24 cellular contexts compared by ENCODE assay signal in the genomic region with DNA sequence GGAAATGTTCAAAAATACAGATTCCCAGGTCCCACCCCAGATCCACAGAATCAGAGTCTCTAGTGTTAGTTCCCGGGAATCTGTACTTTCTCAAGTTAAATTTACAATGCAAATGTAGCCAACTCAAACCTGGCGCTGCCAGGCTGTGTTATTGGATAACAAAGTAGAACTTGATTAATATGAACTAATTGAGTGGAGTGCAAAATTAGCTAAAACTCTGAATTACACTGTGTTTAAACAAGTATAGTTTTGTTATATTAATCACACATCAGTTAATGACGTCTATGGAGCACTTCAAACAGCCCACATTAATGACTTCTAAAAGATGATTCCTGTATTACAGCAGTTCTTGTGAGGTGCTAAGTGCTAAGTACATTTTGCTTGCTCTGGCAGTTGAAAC. TPM values are rescaled to one million over a fixed set of nuclear protein-coding genes. Genes with fewer than 3 reads are reported as not detected.
DNase-seq lines count a peak whose midpoint lies in the region; ATAC-seq and TF ChIP-seq lines count a peak whose summit lies in the region.
"Had no signal": no experiment of that assay in that cellular context is flagged by ENCODE, and none has a peak within 500 bp of the region (broad histone marks: within the 10 kb centered on the region; RNA-seq: fewer than 3 reads in every experiment).

No MANE protein-coding gene starts in this region.

- CTCF ChIA-PET in activated CD4-positive, alpha-beta T cell treated with anti-CD3 and anti-CD28 coated beads for 36 hours (lab: Charles Lee): interaction anchor here (0.6 to 2.0 kb wide), 7 partner anchors 8 to 274 kb away, joined by 3 to 7 read pairs (median 3); partner anchors contain the start of gene ITK
- CTCF ChIA-PET in activated CD8-positive, alpha-beta T cell treated with anti-CD3 and anti-CD28 coated beads for 36 hours (lab: Charles Lee): interaction anchor here (0.9 to 1.9 kb wide), 3 partner anchors 21 to 94 kb away, joined by 3 to 4 read pairs (median 4); no protein-coding TSS in a partner anchor

- peaks cover 71% of the 10 kb centered on the region for H3K4me1 Mint-ChIP-seq in activated CD4-positive, alpha-beta T cell treated with anti-CD3 and anti-CD28 coated beads for 36 hours
- H3K4me1 Mint-ChIP-seq in CD4-positive, CD25-positive, alpha-beta regulatory T cell: peaks cover 14 to 72% (median 53%) of the 10 kb centered on the region in 4 donors
- peaks cover 75% of the 10 kb centered on the region for H3K4me1 Mint-ChIP-seq in activated CD8-positive, alpha-beta T cell treated with anti-CD3 and anti-CD28 coated beads for 36 hours (ENCODE audit: low read depth)
- peaks cover 30% of the 10 kb centered on the region for H3K4me1 Mint-ChIP-seq in central memory CD8-positive, alpha-beta T cell

- H3K4me1 ChIP-seq in CD4-positive, CD25-positive, alpha-beta regulatory T cell (ENCODE audit: control insufficient read depth, insufficient read depth, low read length, poor library complexity, severe bottlenecking): peaks cover 22% of the 10 kb centered on the region
- no peaks in the 10 kb centered on the region for H3K4me1 ChIP-seq in testis
- H3K4me1 ChIP-seq: ascending aorta, prostate gland, sigmoid colon had no signal

- H3K4me3 Mint-ChIP-seq in activated CD4-positive, alpha-beta T cell treated with anti-CD3 and anti-CD28 coated beads for 36 hours: no peak overlapping the region
- H3K4me3 Mint-ChIP-seq in CD4-positive, CD25-positive, alpha-beta regulatory T cell: peak overlapping the region in 2 of 4 donors; percentile 17 to 63
- no peak overlapping the region for H3K4me3 Mint-ChIP-seq in activated CD8-positive, alpha-beta T cell treated with anti-CD3 and anti-CD28 coated beads for 36 hours
- H3K4me3 Mint-ChIP-seq in central memory CD8-positive, alpha-beta T cell: no peak overlapping the region
- H3K4me3 Mint-ChIP-seq: T-helper 2 cell treated with Interferon-gamma antibody and Interleukin-4, amounts not matched to agents 5 μg/mL and 100 μg/mL, for 36 hours; type B pancreatic cell had no signal

- peaks cover 98% of the 10 kb centered on the region for H3K36me3 ChIP-seq in CD4-positive, CD25-positive, alpha-beta regulatory T cell (ENCODE audit: control insufficient read depth, insufficient read depth, low read length)
- no peaks in the 10 kb centered on the region for H3K36me3 ChIP-seq in testis (ENCODE audit: low read depth, missing control alignments)
- H3K36me3 ChIP-seq: ascending aorta, prostate gland, sigmoid colon had no signal

- 84 to 92% methylated on average over 3 of the region's 3 CpGs for WGBS in testis, 2 donors

- H3K27me3 ChIP-seq in CD4-positive, CD25-positive, alpha-beta regulatory T cell (ENCODE audit: control insufficient read depth, insufficient read depth, low read length): no peaks in the 10 kb centered on the region
- no peaks in the 10 kb centered on the region for H3K27me3 ChIP-seq in testis
- H3K27me3 ChIP-seq: ascending aorta, sigmoid colon had no signal

- H3K27ac ChIP-seq in CD4-positive, CD25-positive, alpha-beta regulatory T cell (ENCODE audit: insufficient read depth, low read length, poor library complexity, severe bottlenecking): peak overlapping the region; percentile 78
- H3K27ac ChIP-seq in testis: no peak overlapping the region
- H3K27ac ChIP-seq in substantia nigra (ENCODE audit: low read depth, low read length, poor library complexity, severe bottlenecking): no peak overlapping the region
- H3K27ac ChIP-seq: ascending aorta, prostate gland, sigmoid colon had no signal

- peak; percentile 9 for DNase-seq in activated CD4-positive, alpha-beta T cell treated with anti-CD3 and anti-CD28 coated beads for 36 hours
- no peak for DNase-seq in activated CD4-positive, alpha-beta T cell treated with anti-CD3 and anti-CD28 coated beads, Interleukin-2, amount 50 U/mL, for 4 hours
- peak in 1 of 3 donors; percentile 73 for DNase-seq in CD4-positive, CD25-positive, alpha-beta regulatory T cell
- DNase-seq in activated CD8-positive, alpha-beta T cell treated with anti-CD3 and anti-CD28 coated beads for 36 hours: no peak
- peak in 1 of 2 donors; percentile 22 for DNase-seq in central memory CD8-positive, alpha-beta T cell (ENCODE audit: low spot score in 2 of 2)
- no peak for DNase-seq in testis
- no peak for DNase-seq in substantia nigra (lab: John Stamatoyannopoulos, UW)
- DNase-seq in mesenteric fat pad (ENCODE audit: low spot score): no peak
- DNase-seq: 8988T, GDM1, mammary epithelial cell, NCI-H1105, NCI-H2029 treated with DMSO at 0.1 percent for 48 hours, NCI-H345, sigmoid colon had no signal

- no peaks in the 10 kb centered on the region for H3K9me3 Mint-ChIP-seq in activated CD4-positive, alpha-beta T cell treated with anti-CD3 and anti-CD28 coated beads for 36 hours (ENCODE audit: low read depth)
- no peaks in the 10 kb centered on the region for H3K9me3 Mint-ChIP-seq in CD4-positive, CD25-positive, alpha-beta regulatory T cell
- H3K9me3 Mint-ChIP-seq in activated CD8-positive, alpha-beta T cell treated with anti-CD3 and anti-CD28 coated beads for 36 hours: no peaks in the 10 kb centered on the region
- H3K9me3 Mint-ChIP-seq in central memory CD8-positive, alpha-beta T cell: no peaks in the 10 kb centered on the region
- H3K9me3 Mint-ChIP-seq: T-helper 2 cell treated with Interferon-gamma antibody and Interleukin-4, amounts not matched to agents 5 μg/mL and 100 μg/mL, for 36 hours; type B pancreatic cell had no signal

- peak; percentile 52 for ATAC-seq in activated CD4-positive, alpha-beta T cell treated with anti-CD3 and anti-CD28 coated beads for 36 hours
- ATAC-seq in CD4-positive, CD25-positive, alpha-beta regulatory T cell (ENCODE audit: low read depth in 2 of 2): peak; percentile 94 to 96
- peak; percentile 58 for ATAC-seq in activated CD8-positive, alpha-beta T cell treated with anti-CD3 and anti-CD28 coated beads for 36 hours
- ATAC-seq in central memory CD8-positive, alpha-beta T cell (replicated peaks; ENCODE audit: extremely low read depth, poor library complexity, severe bottlenecking): peak; percentile 96
- ATAC-seq: HCT116, SK-N-SH treated with all-trans-retinoic acid at 6 μM for 48 hours had no signal

- peak overlapping the region; percentile 85 for H3K27ac Mint-ChIP-seq in activated CD4-positive, alpha-beta T cell treated with anti-CD3 and anti-CD28 coated beads for 36 hours
- peak overlapping the region; percentile 74 to 90 (median 89) for H3K27ac Mint-ChIP-seq in CD4-positive, CD25-positive, alpha-beta regulatory T cell
- H3K27ac Mint-ChIP-seq in activated CD8-positive, alpha-beta T cell treated with anti-CD3 and anti-CD28 coated beads for 36 hours: peak overlapping the region; percentile 89
- H3K27ac Mint-ChIP-seq in central memory CD8-positive, alpha-beta T cell (ENCODE audit: low read depth): peak overlapping the region; percentile 54
- H3K27ac Mint-ChIP-seq: T-helper 2 cell treated with Interferon-gamma antibody and Interleukin-4, amounts not matched to agents 5 μg/mL and 100 μg/mL, for 36 hours; type B pancreatic cell had no signal

- no peaks in the 10 kb centered on the region for H3K27me3 Mint-ChIP-seq in activated CD4-positive, alpha-beta T cell treated with anti-CD3 and anti-CD28 coated beads for 36 hours
- no peaks in the 10 kb centered on the region for H3K27me3 Mint-ChIP-seq in CD4-positive, CD25-positive, alpha-beta regulatory T cell
- H3K27me3 Mint-ChIP-seq in activated CD8-positive, alpha-beta T cell treated with anti-CD3 and anti-CD28 coated beads for 36 hours: no peaks in the 10 kb centered on the region
- no peaks in the 10 kb centered on the region for H3K27me3 Mint-ChIP-seq in central memory CD8-positive, alpha-beta T cell
- H3K27me3 Mint-ChIP-seq: type B pancreatic cell had no signal

- no peak for TF ChIP-seq CTCF in activated CD8-positive, alpha-beta T cell treated with anti-CD3 and anti-CD28 coated beads for 36 hours (IDR thresholded peaks at IDR 0.05)
- TF ChIP-seq CTCF in testis (IDR thresholded peaks at IDR 0.05): no peak

- no peak overlapping the region for H3K4me3 ChIP-seq in CD4-positive, CD25-positive, alpha-beta regulatory T cell (ENCODE audit: low read depth, low read length)
- H3K4me3 ChIP-seq in testis: no peak overlapping the region
- H3K4me3 ChIP-seq: ascending aorta, prostate gland, sigmoid colon had no signal

- H3K9me3 ChIP-seq in CD4-positive, CD25-positive, alpha-beta regulatory T cell (ENCODE audit: control insufficient read depth in 2 of 2, low read length in 2 of 2): no peaks in the 10 kb centered on the region
- H3K9me3 ChIP-seq in testis: no peaks in the 10 kb centered on the region
- H3K9me3 ChIP-seq: ascending aorta, prostate gland, sigmoid colon had no signal

- TF ChIP-seq POLR2A in testis (IDR thresholded peaks at IDR 0.05): no peak

- POLR2A ChIA-PET in activated CD4-positive, alpha-beta T cell treated with anti-CD3 and anti-CD28 coated beads for 36 hours (lab: Charles Lee): interaction anchor here (0.7 to 1.1 kb wide), 2 partner anchors 14 to 16 kb away, joined by 3 read pairs; no protein-coding TSS in a partner anchor
- POLR2A ChIA-PET in activated CD8-positive, alpha-beta T cell treated with anti-CD3 and anti-CD28 coated beads for 36 hours (lab: Charles Lee): interaction anchor here (0.8 to 1.9 kb wide), 7 partner anchors 13 to 49 kb away, joined by 3 to 13 read pairs (median 5); no protein-coding TSS in a partner anchor

- intact Hi-C loops in activated CD4-positive, alpha-beta T cell treated with anti-CD3 and anti-CD28 coated beads for 36 hours (cut with DNase I, micrococcal nuclease): loop anchor here in 1 of 2 experiments (1.0 kb wide), 1 partner anchor 11 kb away; no protein-coding TSS in a partner anchor
- intact Hi-C loops in activated CD8-positive, alpha-beta T cell treated with anti-CD3 and anti-CD28 coated beads for 36 hours (cut with micrococcal nuclease): no loop called here
- intact Hi-C loops in testis (cut with DNase I; ENCODE audit: low total_unique reads): no loop called here

- H3K36me3 Mint-ChIP-seq in activated CD4-positive, alpha-beta T cell treated with anti-CD3 and anti-CD28 coated beads for 36 hours (ENCODE audit: low read depth): peaks cover 85% of the 10 kb centered on the region
- H3K36me3 Mint-ChIP-seq in CD4-positive, CD25-positive, alpha-beta regulatory T cell: peaks cover 55% of the 10 kb centered on the region
- peaks cover 81% of the 10 kb centered on the region for H3K36me3 Mint-ChIP-seq in activated CD8-positive, alpha-beta T cell treated with anti-CD3 and anti-CD28 coated beads for 36 hours (ENCODE audit: low read depth)
- H3K36me3 Mint-ChIP-seq in central memory CD8-positive, alpha-beta T cell (ENCODE audit: insufficient read depth): peaks cover 75% of the 10 kb centered on the region
- H3K36me3 Mint-ChIP-seq: type B pancreatic cell had no signal

RNA-seq across cellular contexts. Expression of gene CYFIP2, which starts 32.4 kb away (rescaled TPM):
- 100 to 1,000 TPM; 277 to 526 TPM for total RNA-seq in activated CD4-positive, alpha-beta T cell treated with anti-CD3 and anti-CD28 coated beads for 36 hours
- 357 TPM for total RNA-seq in CD4-positive, CD25-positive, alpha-beta regulatory T cell
- 100 to 1,000 TPM; 332 to 383 (median 360) TPM for polyA plus RNA-seq in CD4-positive, CD25-positive, alpha-beta regulatory T cell
- 100 to 1,000 TPM; 350 to 351 TPM for total RNA-seq in activated CD8-positive, alpha-beta T cell treated with anti-CD3 and anti-CD28 coated beads for 36 hours
- 10 to 100 TPM; 32.1 to 41.4 TPM for total RNA-seq in testis
- 21.7 TPM for polyA plus RNA-seq in testis (ENCODE audit: insufficient read depth, low read depth, low replicate concordance)
- 7.3 TPM for total RNA-seq in mesenteric fat pad

RNA-seq across cellular contexts. Expression of gene ITK, which starts 52.9 kb away (rescaled TPM):
- 100 to 1,000 TPM; 208 to 249 TPM for total RNA-seq in activated CD4-positive, alpha-beta T cell treated with anti-CD3 and anti-CD28 coated beads for 36 hours
- 550 TPM for total RNA-seq in CD4-positive, CD25-positive, alpha-beta regulatory T cell
- polyA plus RNA-seq in CD4-positive, CD25-positive, alpha-beta regulatory T cell: 100 to 1,000 TPM; 146 to 222 (median 169) TPM
- 100 to 1,000 TPM; 229 to 236 TPM for total RNA-seq in activated CD8-positive, alpha-beta T cell treated with anti-CD3 and anti-CD28 coated beads for 36 hours
- total RNA-seq in testis: 1 to 10 TPM in 1 of 2 donors, under 1 TPM in 1; 0.93 to 1.3 TPM
- polyA plus RNA-seq in testis (ENCODE audit: insufficient read depth, low read depth, low replicate concordance): 3.8 TPM
- 4.5 TPM for total RNA-seq in mesenteric fat pad
- total RNA-seq: dermis microvascular lymphatic vessel endothelial cell, epithelial cell of proximal tubule, mammary epithelial cell, OCI-LY7 had no signal
- polyA plus RNA-seq: mammary epithelial cell had no signal

Comparison
In these comparisons a context has a peak if more than half of its experiments do, and no peak if none do; other contexts are left out.
1. RNA of gene ITK, which starts 52.9 kb away (total RNA-seq): 550 TPM in CD4-positive, CD25-positive, alpha-beta regulatory T cell (single experiment), 208 to 249 TPM in activated CD4-positive, alpha-beta T cell treated with anti-CD3 and anti-CD28 coated beads for 36 hours and 229 to 236 TPM in activated CD8-positive, alpha-beta T cell treated with anti-CD3 and anti-CD28 coated beads for 36 hours; 4.5 TPM in mesenteric fat pad (single experiment) and 0.93 to 1.3 TPM in testis; every median in the first group is over 10 times any median in the second.
2. Peak in every context shown above with its lines, with median percentiles within 50 percentile points of each other: ATAC-seq and H3K27ac Mint-ChIP-seq.